Comparison of ENCODE assay signal across 16 cellular contexts in genomic region chr7:155848691-155849690, GRCh38. TPM values are rescaled to one million over a fixed set of nuclear protein-coding genes. Genes with fewer than 3 reads are reported as not detected.
"Had no signal": no experiment of that assay in that cellular context is flagged by ENCODE, and none has a peak within 500 bp of the region (broad histone marks: within the 10 kb centered on the region; RNA-seq: fewer than 3 reads in every experiment).

No MANE protein-coding gene starts in this region.

- DNase-seq: activated CD4-positive, alpha-beta T cell treated with anti-CD3 and anti-CD28 coated beads, Interleukin-2, amount 50 U/mL, for 1 hour; activated naive CD4-positive, alpha-beta T cell treated with anti-CD3 and anti-CD28 coated beads for 36 hours; immature natural killer cell; lower lobe of right lung; naive thymus-derived CD4-positive, alpha-beta T cell; retina; stimulated activated naive CD8-positive, alpha-beta T cell treated with anti-CD3 and anti-CD28 coated beads, Interleukin-15, Interleukin-2, amounts not matched to agents 100 U/mL and 50 U/mL, for 24 hours; T-cell; T-helper 9 cell; upper lobe of right lung had no signal

- ATAC-seq: activated CD4-positive, CD25-positive, alpha-beta regulatory T cell treated with anti-CD3 and anti-CD28 coated beads, Interleukin-2, amount 50 U/mL, for 24 hours; heart left ventricle; lower lobe of right lung; naive thymus-derived CD4-positive, alpha-beta T cell; stimulated activated naive CD8-positive, alpha-beta T cell treated with anti-CD3 and anti-CD28 coated beads, Interleukin-15, Interleukin-2, amounts not matched to agents 100 U/mL and 50 U/mL, for 24 hours; upper lobe of right lung had no signal

RNA-seq across cellular contexts. Expression of gene SHH, which starts 36.7 kb away (rescaled TPM):
- total RNA-seq: activated CD8-positive, alpha-beta memory T cell treated with anti-CD3 and anti-CD28 coated beads for 36 hours; activated naive CD4-positive, alpha-beta T cell treated with anti-CD3 and anti-CD28 coated beads for 36 hours; activated T-helper 1 cell treated with anti-CD3 and anti-CD28 coated beads, Interleukin-12 subunit alpha, Interleukin-12 subunit beta, Interleukin-2, Interleukin-4 antibody, amounts not matched to agents 30 ng/mL and 10 ng/mL and 1 ng/mL, durations not matched to agents 14 hours and 24 hours and 36 hours; bronchial epithelial cell; chondrocyte; heart left ventricle; naive thymus-derived CD4-positive, alpha-beta T cell had no signal
